In genomic region chr6:153086225-153086990, GRCh38 we compare ENCODE assay signal across 1 cellular context.
TF ChIP-seq lines count a peak whose summit lies in the region.

No MANE protein-coding gene starts in this region.

TF ChIP-seq in GM12878, 131 proteins besides CTCF, POLR2A, EP300 and RAD21 (continued from another document):
- TF ChIP-seq, protein P1, sequence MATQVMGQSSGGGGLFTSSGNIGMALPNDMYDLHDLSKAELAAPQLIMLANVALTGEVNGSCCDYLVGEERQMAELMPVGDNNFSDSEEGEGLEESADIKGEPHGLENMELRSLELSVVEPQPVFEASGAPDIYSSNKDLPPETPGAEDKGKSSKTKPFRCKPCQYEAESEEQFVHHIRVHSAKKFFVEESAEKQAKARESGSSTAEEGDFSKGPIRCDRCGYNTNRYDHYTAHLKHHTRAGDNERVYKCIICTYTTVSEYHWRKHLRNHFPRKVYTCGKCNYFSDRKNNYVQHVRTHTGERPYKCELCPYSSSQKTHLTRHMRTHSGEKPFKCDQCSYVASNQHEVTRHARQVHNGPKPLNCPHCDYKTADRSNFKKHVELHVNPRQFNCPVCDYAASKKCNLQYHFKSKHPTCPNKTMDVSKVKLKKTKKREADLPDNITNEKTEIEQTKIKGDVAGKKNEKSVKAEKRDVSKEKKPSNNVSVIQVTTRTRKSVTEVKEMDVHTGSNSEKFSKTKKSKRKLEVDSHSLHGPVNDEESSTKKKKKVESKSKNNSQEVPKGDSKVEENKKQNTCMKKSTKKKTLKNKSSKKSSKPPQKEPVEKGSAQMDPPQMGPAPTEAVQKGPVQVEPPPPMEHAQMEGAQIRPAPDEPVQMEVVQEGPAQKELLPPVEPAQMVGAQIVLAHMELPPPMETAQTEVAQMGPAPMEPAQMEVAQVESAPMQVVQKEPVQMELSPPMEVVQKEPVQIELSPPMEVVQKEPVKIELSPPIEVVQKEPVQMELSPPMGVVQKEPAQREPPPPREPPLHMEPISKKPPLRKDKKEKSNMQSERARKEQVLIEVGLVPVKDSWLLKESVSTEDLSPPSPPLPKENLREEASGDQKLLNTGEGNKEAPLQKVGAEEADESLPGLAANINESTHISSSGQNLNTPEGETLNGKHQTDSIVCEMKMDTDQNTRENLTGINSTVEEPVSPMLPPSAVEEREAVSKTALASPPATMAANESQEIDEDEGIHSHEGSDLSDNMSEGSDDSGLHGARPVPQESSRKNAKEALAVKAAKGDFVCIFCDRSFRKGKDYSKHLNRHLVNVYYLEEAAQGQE (IDR thresholded peaks at IDR 0.05; ENCODE audit: low read depth, low read length), result no peak
- peak; percentile 29 for TF ChIP-seq ATF7 (IDR thresholded peaks at IDR 0.05; ENCODE audit: low read depth)
- no peak for TF ChIP-seq SP1 (IDR thresholded peaks at IDR 0.05; ENCODE audit: low read depth, low read length)
- no peak for TF ChIP-seq CHD4 (IDR thresholded peaks at IDR 0.05)
- no peak for TF ChIP-seq FOXM1 (IDR thresholded peaks at IDR 0.05; ENCODE audit: low read depth, low read length)
- no peak for TF ChIP-seq NR2F1 (conservative IDR thresholded peaks at IDR 0.05)
- no peak for TF ChIP-seq BMI1 (IDR thresholded peaks at IDR 0.05; ENCODE audit: borderline replicate concordance)
- TF ChIP-seq, protein P2, sequence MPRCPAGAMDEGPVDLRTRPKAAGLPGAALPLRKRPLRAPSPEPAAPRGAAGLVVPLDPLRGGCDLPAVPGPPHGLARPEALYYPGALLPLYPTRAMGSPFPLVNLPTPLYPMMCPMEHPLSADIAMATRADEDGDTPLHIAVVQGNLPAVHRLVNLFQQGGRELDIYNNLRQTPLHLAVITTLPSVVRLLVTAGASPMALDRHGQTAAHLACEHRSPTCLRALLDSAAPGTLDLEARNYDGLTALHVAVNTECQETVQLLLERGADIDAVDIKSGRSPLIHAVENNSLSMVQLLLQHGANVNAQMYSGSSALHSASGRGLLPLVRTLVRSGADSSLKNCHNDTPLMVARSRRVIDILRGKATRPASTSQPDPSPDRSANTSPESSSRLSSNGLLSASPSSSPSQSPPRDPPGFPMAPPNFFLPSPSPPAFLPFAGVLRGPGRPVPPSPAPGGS (IDR thresholded peaks at IDR 0.05; ENCODE audit: borderline replicate concordance, insufficient read depth, low read depth, low read length, poor library complexity, severe bottlenecking), result no peak
- peak in 1 of 2 experiments; percentile 35; a peak in 1 of 4 replicates for TF ChIP-seq IKZF2 (IDR thresholded peaks at IDR 0.05)
- no peak for TF ChIP-seq SUPT20H (IDR thresholded peaks at IDR 0.05; ENCODE audit: borderline replicate concordance, control insufficient read depth, low read depth, low read length)
- TF ChIP-seq USF1 (IDR thresholded peaks at IDR 0.05; ENCODE audit: borderline replicate concordance, extremely low read length, insufficient read depth, low read depth, low read length), result no peak
- TF ChIP-seq NR2C2 (IDR thresholded peaks at IDR 0.05; ENCODE audit: borderline replicate concordance, control insufficient read depth, insufficient read length, low read depth), result no peak
- TF ChIP-seq ZBTB4 (CRISPR knock-in tag; IDR thresholded peaks at IDR 0.05), result no peak
TF ChIP-seq in GM12878: peak in this region for 4.
